Comparison of ENCODE assay signal across 1 cellular context in the genomic region with DNA sequence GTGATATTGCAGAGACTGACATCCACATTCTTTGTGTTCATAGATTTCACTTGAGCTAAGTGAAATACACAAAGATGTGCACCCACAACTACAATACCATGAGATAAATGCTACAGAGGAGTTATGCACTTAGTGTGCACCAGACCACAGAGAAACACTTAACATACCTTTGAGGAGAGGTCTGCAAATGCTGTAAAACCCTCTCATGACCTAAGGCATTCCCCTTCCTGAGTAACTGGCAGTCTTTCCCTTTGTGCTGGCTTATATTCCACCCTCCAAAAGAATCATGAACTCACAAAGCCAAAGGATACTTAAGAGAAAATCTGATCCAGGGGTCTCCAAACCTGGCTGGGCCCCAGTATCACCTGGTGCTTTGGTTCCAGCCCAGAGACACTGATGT.
TF ChIP-seq lines count a peak whose summit lies in the region.

No MANE protein-coding gene starts in this region.

TF ChIP-seq in H1, 55 proteins besides CTCF, POLR2A, EP300 and RAD21 (continued from another document):
- TF ChIP-seq HDAC2 (IDR thresholded peaks at IDR 0.05; ENCODE audit: borderline replicate concordance in 1 of 2, low read depth in 2 of 2, low read length in 2 of 2) (no peak), YY1 (IDR thresholded peaks at IDR 0.05; ENCODE audit: low read depth, low read length) (no peak), BCL11A (IDR thresholded peaks at IDR 0.05; ENCODE audit: low read depth in 2 of 2, low read length in 2 of 2) (no peak), SUZ12 (IDR thresholded peaks at IDR 0.05; ENCODE audit: low read length) (no peak), RNF2 (IDR thresholded peaks at IDR 0.05; ENCODE audit: borderline replicate concordance, low read depth, low read length, missing control alignments, poor library complexity, severe bottlenecking) (no peak), PHF8 (conservative IDR thresholded peaks at IDR 0.05; ENCODE audit: low read depth, low read length) (no peak), EZH2 (IDR thresholded peaks at IDR 0.05; ENCODE audit: low read depth, low read length, severe bottlenecking) (no peak), TCF12 (IDR thresholded peaks at IDR 0.05; ENCODE audit: low read depth, low read length) (no peak), KDM5A (IDR thresholded peaks at IDR 0.05; ENCODE audit: low read length) (no peak), KDM4A (IDR thresholded peaks at IDR 0.05; ENCODE audit: low read depth, low read length, severe bottlenecking) (no peak)
